ENCODE assay signal across 12 cellular contexts in the genomic region with DNA sequence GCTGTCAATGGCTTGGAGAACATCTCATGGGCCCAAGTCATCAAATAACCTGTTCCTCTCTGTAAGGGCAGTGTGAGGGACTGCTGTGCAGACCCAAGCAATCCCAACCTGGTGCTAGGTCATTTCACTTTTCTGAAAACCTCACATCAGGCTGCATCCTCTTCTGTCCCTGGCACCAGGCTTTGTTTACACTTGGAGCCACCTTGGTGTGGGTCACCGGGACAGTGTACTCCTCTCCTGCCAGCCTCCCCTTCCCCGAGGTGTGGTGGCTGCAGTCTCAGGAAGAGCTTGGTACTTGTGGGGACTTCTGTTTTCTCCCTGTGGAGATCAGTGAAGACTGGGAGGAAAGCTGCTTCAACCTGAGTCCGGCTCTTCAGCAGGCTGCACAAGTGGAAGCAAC. TPM values are rescaled to one million over a fixed set of nuclear protein-coding genes. Genes with fewer than 3 reads are reported as not detected.
DNase-seq lines count a peak whose midpoint lies in the region; ATAC-seq and TF ChIP-seq lines count a peak whose summit lies in the region.
"Had no signal": no experiment of that assay in that cellular context is flagged by ENCODE, and none has a peak within 500 bp of the region (broad histone marks: within the 10 kb centered on the region; RNA-seq: fewer than 3 reads in every experiment).

No MANE protein-coding gene starts in this region.

- peak overlapping the region; percentile 24 for H3K27ac Mint-ChIP-seq in memory B cell

- peaks cover 18% of the 10 kb centered on the region for H3K4me1 Mint-ChIP-seq in memory B cell

- H3K27ac ChIP-seq in left ventricle myocardium inferior (replicated peaks): peak overlapping the region; percentile 73
- H3K27ac ChIP-seq in tibial artery: peak overlapping the region; percentile 20 to 39

- TF ChIP-seq CTCF in left ventricle myocardium inferior (IDR thresholded peaks at IDR 0.05; ENCODE audit: borderline replicate concordance) (no peak), tibial artery (IDR thresholded peaks at IDR 0.05) (no peak)

- H3K4me3 ChIP-seq in left ventricle myocardium inferior (no peak overlapping the region), adipocyte (ENCODE audit: low read length) (no peak overlapping the region), tibial artery (no peak overlapping the region)
- H3K4me3 ChIP-seq: ascending aorta had no signal

- no peaks in the 10 kb centered on the region for H3K9me3 ChIP-seq in left ventricle myocardium inferior (replicated peaks)
- H3K9me3 ChIP-seq in adipocyte (ENCODE audit: control insufficient read depth, low read length): no peaks in the 10 kb centered on the region
- H3K9me3 ChIP-seq in tibial artery: no peaks in the 10 kb centered on the region
- H3K9me3 ChIP-seq: ascending aorta had no signal

- no peaks in the 10 kb centered on the region for H3K9me3 Mint-ChIP-seq in memory B cell

- ATAC-seq in Right ventricle myocardium inferior: no peak
- no peak for ATAC-seq in memory B cell (ENCODE audit: low read depth)
- no peak for ATAC-seq in HG03045 (IDR thresholded peaks at IDR 0.05; ENCODE audit: unreplicated experiment)

- H3K4me1 ChIP-seq in left ventricle myocardium inferior: peaks cover 63% of the 10 kb centered on the region
- peaks cover 52% of the 10 kb centered on the region for H3K4me1 ChIP-seq in adipocyte (ENCODE audit: control insufficient read depth, insufficient read depth, low read length)
- H3K4me1 ChIP-seq in tibial artery: peaks cover 0 to 13% (median 4%) of the 10 kb centered on the region in 4 donors
- H3K4me1 ChIP-seq: ascending aorta had no signal

- no peaks in the 10 kb centered on the region for H3K27me3 Mint-ChIP-seq in memory B cell

- H3K36me3 Mint-ChIP-seq in memory B cell: peaks cover 38% of the 10 kb centered on the region

- H3K27me3 ChIP-seq in left ventricle myocardium inferior (ENCODE audit: low read depth) (no peaks in the 10 kb centered on the region), adipocyte (replicated peaks; ENCODE audit: control insufficient read depth, insufficient read depth, low read length) (no peaks in the 10 kb centered on the region), tibial artery (no peaks in the 10 kb centered on the region)
- H3K27me3 ChIP-seq: ascending aorta had no signal

- H3K36me3 ChIP-seq in left ventricle myocardium inferior (peaks cover 96% of the 10 kb centered on the region), adipocyte (ENCODE audit: control insufficient read depth, insufficient read depth, low read length, severe bottlenecking) (peaks cover 93% of the 10 kb centered on the region), tibial artery (peaks cover 84 to 93% (median 88%) of the 10 kb centered on the region in 3 donors)

- peak overlapping the region; percentile 41 for H3K9ac ChIP-seq in adipocyte (ENCODE audit: low read length)

- H3K4me3 Mint-ChIP-seq in memory B cell: no peak overlapping the region

- intact Hi-C loops in left ventricle myocardium inferior (cut with micrococcal nuclease) (no loop called here), Right ventricle myocardium inferior (cut with DNase I) (loop anchor here (5.0 kb wide), 1 partner anchor 36 kb away; a partner anchor contains a TSS), tibial artery (cut with DNase I; ENCODE audit: low total_unique reads) (no loop called here)

- no peak for DNase-seq in left ventricle myocardium inferior
- no peak for DNase-seq in Right ventricle myocardium inferior (ENCODE audit: missing footprints)
- no peak for DNase-seq in adipocyte (ENCODE audit: low read depth)
- no peak for DNase-seq in memory B cell (ENCODE audit: low spot score in 2 of 2)
- DNase-seq in tibial artery: no peak
- DNase-seq in activated CD4-positive, alpha-beta T cell treated with anti-CD3 and anti-CD28 coated beads for 4 hours: no peak
- no peak for DNase-seq in COLO668 (lab: John Stamatoyannopoulos, UW; ENCODE audit: unreplicated experiment)
- DNase-seq: activated CD8-positive, alpha-beta memory T cell treated with anti-CD3 and anti-CD28 coated beads for 24 hours; stimulated activated CD4-positive, alpha-beta T cell treated with anti-CD3 and anti-CD28 coated beads, Interleukin-4, amount 100 ng/mL, for 1 hour; stimulated activated naive CD4-positive, alpha-beta T cell had no signal

RNA-seq across cellular contexts. Expression of a gene that starts 12.4 kb away (rescaled TPM):
- total RNA-seq in left ventricle myocardium inferior (13.6 TPM), Right ventricle myocardium inferior (12.4 TPM)

RNA-seq across cellular contexts. Expression of a gene that starts 12.5 kb away (rescaled TPM):
- total RNA-seq in left ventricle myocardium inferior (25.6 TPM), Right ventricle myocardium inferior (28.9 TPM)

RNA-seq across cellular contexts. Expression of a gene that starts 34.0 kb away (rescaled TPM):
- total RNA-seq in left ventricle myocardium inferior: 44.2 TPM
- 33.7 TPM for total RNA-seq in Right ventricle myocardium inferior

RNA-seq across cellular contexts. Expression of a gene that starts 53.1 kb away (rescaled TPM):
- total RNA-seq in left ventricle myocardium inferior: 35.5 TPM
- 43.8 TPM for total RNA-seq in Right ventricle myocardium inferior
